Comparison of ENCODE assay signal across 1 cellular context in the genomic region with DNA sequence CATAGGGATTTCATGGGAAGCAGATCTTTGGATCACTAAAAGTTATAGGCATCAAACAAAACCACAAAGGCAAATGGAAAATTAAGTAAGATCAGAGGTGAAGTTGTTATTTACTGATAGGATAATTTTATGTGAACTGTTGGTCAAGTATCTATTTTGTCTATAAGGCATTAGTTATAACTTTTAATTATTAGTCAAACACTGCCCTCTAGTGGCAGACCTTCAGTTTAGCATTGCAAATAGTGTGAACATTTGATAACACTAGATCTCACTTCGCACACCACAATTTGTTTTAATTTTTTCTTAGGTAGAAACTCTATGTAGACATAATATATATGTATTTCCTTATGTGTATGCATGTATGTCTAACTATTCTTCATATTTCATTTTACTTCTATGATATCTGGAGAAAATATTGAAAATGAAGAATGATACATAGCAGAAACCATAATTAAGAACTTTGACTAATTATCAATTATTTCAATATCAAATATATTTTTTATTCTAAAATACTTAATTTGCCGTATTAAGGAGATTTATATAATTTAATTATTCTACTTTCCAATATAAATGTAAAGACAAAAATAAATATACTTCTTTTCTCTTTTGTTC.
TF ChIP-seq lines count a peak whose summit lies in the region.

No MANE protein-coding gene starts in this region.

TF ChIP-seq in HCT116, 20 proteins besides CTCF, POLR2A, EP300 and RAD21 (continued from another document):
- TF ChIP-seq ZFX (IDR thresholded peaks at IDR 0.05) = no peak
- TF ChIP-seq, protein P1, sequence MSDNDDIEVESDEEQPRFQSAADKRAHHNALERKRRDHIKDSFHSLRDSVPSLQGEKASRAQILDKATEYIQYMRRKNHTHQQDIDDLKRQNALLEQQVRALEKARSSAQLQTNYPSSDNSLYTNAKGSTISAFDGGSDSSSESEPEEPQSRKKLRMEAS (IDR thresholded peaks at IDR 0.05) = no peak
- TF ChIP-seq TCF7L2 (IDR thresholded peaks at IDR 0.05; ENCODE audit: borderline replicate concordance, extremely low read depth, insufficient read depth, insufficient read length) = no peak
- TF ChIP-seq JUND (IDR thresholded peaks at IDR 0.05) = no peak
- TF ChIP-seq EZH2phosphoT487 (IDR thresholded peaks at IDR 0.05; ENCODE audit: borderline replicate concordance) = no peak
- no peak for TF ChIP-seq POLR2AphosphoS5 (IDR thresholded peaks at IDR 0.05; ENCODE audit: low read depth, low read length)
- TF ChIP-seq FOSL1 (IDR thresholded peaks at IDR 0.05; ENCODE audit: low read depth) = no peak
- TF ChIP-seq SRF (IDR thresholded peaks at IDR 0.05; ENCODE audit: low read depth) = no peak
- TF ChIP-seq CBX3 (IDR thresholded peaks at IDR 0.05; ENCODE audit: low read depth) = no peak
- no peak for TF ChIP-seq SP1 (IDR thresholded peaks at IDR 0.05; ENCODE audit: low read depth)
- no peak for TF ChIP-seq EZH2 (IDR thresholded peaks at IDR 0.05)
